Comparison of ENCODE assay signal across 30 cellular contexts in genomic region chr15:52090193-52090592, GRCh38. TPM values are rescaled to one million over a fixed set of nuclear protein-coding genes. Genes with fewer than 3 reads are reported as not detected.
DNase-seq lines count a peak whose midpoint lies in the region; ATAC-seq, FAIRE-seq and TF ChIP-seq lines count a peak whose summit lies in the region.
"Had no signal": no experiment of that assay in that cellular context is flagged by ENCODE, and none has a peak within 500 bp of the region (broad histone marks: within the 10 kb centered on the region; RNA-seq: fewer than 3 reads in every experiment).

No MANE protein-coding gene starts in this region.

- CTCF ChIA-PET in MCF 10A (lab: Yijun Ruan, JAX): interaction anchor here (1.0 to 2.7 kb wide), 2 partner anchors 10 to 11 kb away, joined by 3 to 14 read pairs; no protein-coding TSS in a partner anchor
- CTCF ChIA-PET in A549 (lab: Yijun Ruan, JAX): interaction anchor here (4.7 kb wide), 1 partner anchor 10 kb away, joined by 39 read pairs; no protein-coding TSS in a partner anchor
- CTCF ChIA-PET in HEK293 (lab: Yijun Ruan, JAX): no interaction called here

- ATAC-seq in A549 (no peak), HG02870 (IDR thresholded peaks at IDR 0.05; ENCODE audit: unreplicated experiment) (no peak), HG02678 (IDR thresholded peaks at IDR 0.05; ENCODE audit: unreplicated experiment) (no peak)
- ATAC-seq: GM12878 had no signal

- H3K27me3 Mint-ChIP-seq in MCF 10A (ENCODE audit: insufficient read depth, unreplicated experiment): no peaks in the 10 kb centered on the region

- peaks cover 21% of the 10 kb centered on the region for H3K4me1 Mint-ChIP-seq in MCF 10A (ENCODE audit: insufficient read depth, unreplicated experiment)
- H3K4me1 Mint-ChIP-seq: CD4-positive, alpha-beta memory T cell; CD4-positive, CD25-positive, alpha-beta regulatory T cell; CD8-positive, alpha-beta memory T cell had no signal

- no peak for FAIRE-seq in A549 (lab: Jason Lieb, UNC)
- FAIRE-seq: GM12878, GM12892, GM18507 had no signal

- H3K27ac Mint-ChIP-seq in MCF 10A (ENCODE audit: low read depth, unreplicated experiment): peak overlapping the region; percentile 23
- H3K27ac Mint-ChIP-seq: CD14-positive monocyte; CD4-positive, alpha-beta memory T cell; CD4-positive, CD25-positive, alpha-beta regulatory T cell had no signal

- no peak overlapping the region for H3K27ac ChIP-seq in breast epithelium
- H3K27ac ChIP-seq in A549: no peak overlapping the region
- no peak overlapping the region for H3K27ac ChIP-seq in HEK293 (ENCODE audit: extremely low read depth, low read depth, low read length)
- H3K27ac ChIP-seq: 22Rv1, BLaER1 had no signal

- H3K4me1 ChIP-seq in breast epithelium (peaks cover 6 to 8% of the 10 kb centered on the region in 2 donors), A549 (peaks cover 28% of the 10 kb centered on the region), HEK293 (ENCODE audit: control insufficient read depth, insufficient read depth, low read length) (no peaks in the 10 kb centered on the region)
- H3K4me1 ChIP-seq: BE2C had no signal

- TF ChIP-seq RAD21 in A549 (conservative IDR thresholded peaks at IDR 0.05 in 1 of 2, IDR thresholded peaks at IDR 0.05 in 1 of 2): no peak

- peaks cover 12% of the 10 kb centered on the region for H3K9me3 Mint-ChIP-seq in MCF 10A (ENCODE audit: unreplicated experiment)

- H3K4me3 ChIP-seq in breast epithelium: no peak overlapping the region
- no peak overlapping the region for H3K4me3 ChIP-seq in A549
- no peak overlapping the region for H3K4me3 ChIP-seq in HEK293 (ENCODE audit: low read depth, low read length)
- H3K4me3 ChIP-seq: BLaER1, GM12878 had no signal

- POLR2A ChIA-PET in MCF 10A (lab: Yijun Ruan, JAX) (interaction anchor here (1.0 to 9.6 kb wide), 5 partner anchors 12 to 70 kb away, joined by 3 to 71 read pairs (median 9); no protein-coding TSS in a partner anchor), A549 (lab: Yijun Ruan, JAX) (no interaction called here), HEK293 (lab: Yijun Ruan, JAX) (no interaction called here)

- no peaks in the 10 kb centered on the region for H3K27me3 ChIP-seq in breast epithelium
- H3K27me3 ChIP-seq: BE2C, BLaER1 had no signal

- H3K36me3 ChIP-seq in breast epithelium: no peaks in the 10 kb centered on the region
- no peaks in the 10 kb centered on the region for H3K36me3 ChIP-seq in HEK293 (ENCODE audit: control insufficient read depth in 2 of 2, insufficient read depth in 1 of 2, low read length in 2 of 2)
- H3K36me3 ChIP-seq: BE2C, BLaER1 had no signal

- no peak for TF ChIP-seq POLR2A in breast epithelium (IDR thresholded peaks at IDR 0.05)
- TF ChIP-seq POLR2A in A549 (IDR thresholded peaks at IDR 0.05; ENCODE audit: low read length): no peak

- DNase-seq in MCF 10A (ENCODE audit: unreplicated experiment): no peak
- no peak for DNase-seq in breast epithelium (ENCODE audit: low spot score in 2 of 2)
- no peak for DNase-seq in A549 (ENCODE audit: low read depth in 1 of 2, low spot score in 1 of 2)
- DNase-seq: ACHN; BE2C; C1 segment of cervical spinal cord; CD4-positive, alpha-beta memory T cell; CD4-positive, CD25-positive, alpha-beta regulatory T cell; CD8-positive, alpha-beta memory T cell; COR-L47; DMS 273 treated with DMSO at 0.1 percent for 48 hours; DMS153; DMS53; DMS79; DND-41; EL; GDM1 had no signal

- no peak overlapping the region for H3K4me3 Mint-ChIP-seq in MCF 10A (ENCODE audit: unreplicated experiment)
- H3K4me3 Mint-ChIP-seq: CD14-positive monocyte; CD4-positive, alpha-beta memory T cell; CD4-positive, CD25-positive, alpha-beta regulatory T cell; CD8-positive, alpha-beta memory T cell had no signal

- no peak overlapping the region for H3K4me2 ChIP-seq in A549
- H3K4me2 ChIP-seq: BLaER1 had no signal

- no peak for TF ChIP-seq EP300 in A549 (IDR thresholded peaks at IDR 0.05)

- H3K36me3 Mint-ChIP-seq in MCF 10A (ENCODE audit: insufficient read depth, unreplicated experiment): no peaks in the 10 kb centered on the region

- peaks cover 0 to 12% of the 10 kb centered on the region in 2 donors for H3K9me3 ChIP-seq in breast epithelium
- H3K9me3 ChIP-seq in A549: peaks cover 40% of the 10 kb centered on the region
- no peaks in the 10 kb centered on the region for H3K9me3 ChIP-seq in HEK293 (ENCODE audit: control insufficient read depth, insufficient read depth, low read depth, low read length)
- H3K9me3 ChIP-seq: BE2C had no signal

- intact Hi-C loops in MCF 10A (cut with micrococcal nuclease): no loop called here
- intact Hi-C loops in breast epithelium (cut with DNase I; ENCODE audit: low total_unique reads): no loop called here

- TF ChIP-seq CTCF in MCF 10A (IDR thresholded peaks at IDR 0.05; ENCODE audit: unreplicated experiment) (no peak), breast epithelium (IDR thresholded peaks at IDR 0.05) (no peak), A549 (IDR thresholded peaks at IDR 0.05) (no peak), HEK293 (tag by site-specific recombination; IDR thresholded peaks at IDR 0.05) (no peak)

- BruUV-seq in MCF 10A (replicated peaks; lab: Mats Ljungman, UMichigan): no TSS peak

TF ChIP-seq in A549, 52 proteins besides CTCF, POLR2A, EP300 and RAD21:
- TF ChIP-seq KDM5A (IDR thresholded peaks at IDR 0.05) (no peak), HES2 (IDR thresholded peaks at IDR 0.05) (no peak), RARB (CRISPR knock-in tag; IDR thresholded peaks at IDR 0.05) (0 out of 2 replicates have a peak, but pooled peaks have one; percentile 48)

TF ChIP-seq in HEK293, 187 proteins besides CTCF, POLR2A, EP300 and RAD21:
- peak; percentile 78 for TF ChIP-seq SETDB1 (IDR thresholded peaks at IDR 0.05; ENCODE audit: insufficient read length, low read length)
- peak; percentile 35; the same call in 1 of the 2 replicates for TF ChIP-seq ZNF624 (tag by site-specific recombination; IDR thresholded peaks at IDR 0.05)
- TF ChIP-seq ZNF549 (tag by site-specific recombination; IDR thresholded peaks at IDR 0.05): no peak

RNA-seq across cellular contexts. Expression of gene BCL2L10, which starts 22.4 kb away (rescaled TPM):
- total RNA-seq in MCF 10A (2022): 0.42 TPM in 1 of 2 replicates, not detected in the other
- total RNA-seq in breast epithelium: 1 to 10 TPM in 1 of 3 donors, under 1 TPM in 2; 0.59 to 2.3 (median 0.64) TPM
- 0.09 and 0.42 TPM in 2 replicates for polyA plus RNA-seq in A549 (2011; rRNA removed)
- 0.06 TPM in 1 of 2 replicates, not detected in the other for polyA plus RNA-seq in A549 (2012; cell fraction: cytosol; rRNA removed)
- polyA plus RNA-seq in A549 (2012; cell fraction: nucleus; rRNA removed): 0.19 and 0.27 TPM in 2 replicates
- 0.06 to 0.08 TPM (median 0.07 TPM) in 3 replicates for polyA plus RNA-seq in A549 (2017; fragmentation: RNase III; extraction: RNeasy Plus Mini Kit Qiagen cat#74134 plus additional on column Dnase treatment)
- polyA minus RNA-seq in A549 (2011; rRNA and poly(A)+ RNA removed): not detected in 2 replicates
- total RNA-seq: A172, A673, Daoy, G401 had no signal
- polyA plus RNA-seq: CD14-positive monocyte; CD4-positive, alpha-beta memory T cell had no signal
